8 cellular contexts compared by ENCODE assay signal in genomic region chr5:141821430-141821925, GRCh38. TPM values are rescaled to one million over a fixed set of nuclear protein-coding genes. Genes with fewer than 3 reads are reported as not detected.
DNase-seq lines count a peak whose midpoint lies in the region; ATAC-seq, FAIRE-seq and TF ChIP-seq lines count a peak whose summit lies in the region.

No MANE protein-coding gene starts in this region.

- H3K27ac ChIP-seq in SJSA1 (peak overlapping the region; percentile 37; the same call in 1 of the 2 replicates), skin epidermis (peak overlapping the region in 13 of 21 experiments; percentile 3 to 78 (median 50))

- H3K4me3 ChIP-seq in SJSA1 (no peak overlapping the region), foreskin fibroblast (ENCODE audit: low read depth in 1 of 2, low read length in 2 of 2) (no peak overlapping the region), skin epidermis (no peak overlapping the region)

- H3K9me3 ChIP-seq in SJSA1 (replicated peaks), result no peaks in the 10 kb centered on the region

- DNase-seq in H54 (ENCODE audit: insufficient read length, low spot score), result peak; percentile 52
- DNase-seq in SJSA1 (ENCODE audit: low read depth in 1 of 2, low spot score in 2 of 2), result peak in 1 of 2 experiments; percentile 43
- peak; percentile 46 to 88 for DNase-seq in foreskin fibroblast
- no peak for DNase-seq in GF-D8 (lab: John Stamatoyannopoulos, UW)
- DNase-seq in stimulated activated naive CD4-positive, alpha-beta T cell treated with Interleukin-2 at 50 U/mL for 16 hours (lab: John Stamatoyannopoulos, UW), result no peak
- DNase-seq in DMS153 treated with DMSO at 0.1 percent for 48 hours (lab: John Stamatoyannopoulos, UW; ENCODE audit: unreplicated experiment), result no peak

- peaks cover 4% of the 10 kb centered on the region; the same call in 1 of the 2 replicates for H3K27me3 ChIP-seq in SJSA1 (replicated peaks)

- FAIRE-seq in H54 (lab: Jason Lieb, UNC), result no peak

- TF ChIP-seq CTCF in foreskin fibroblast (IDR thresholded peaks at IDR 0.05; ENCODE audit: low read depth, low read length), result no peak

- no peaks in the 10 kb centered on the region for H3K36me3 ChIP-seq in SJSA1

- no peak for ATAC-seq in GM18520 (IDR thresholded peaks at IDR 0.05; ENCODE audit: unreplicated experiment)

- peaks cover 10% of the 10 kb centered on the region for H3K4me1 ChIP-seq in SJSA1 (replicated peaks)

- no peak for TF ChIP-seq POLR2A in H54 (IDR thresholded peaks at IDR 0.05; ENCODE audit: low read depth, low read length)

RNA-seq across cellular contexts. Expression of gene PCDH1, which starts 56.7 kb away (rescaled TPM):
- total RNA-seq in SJSA1 (2014; rRNA removed; shearing (Covaris generic)), result 0.53 TPM in 1 of 2 replicates, not detected in the other

Comparison
In these comparisons a context has a peak if more than half of its experiments do, and no peak if none do; other contexts are left out.
1. DNase-seq: peak in H54 (single experiment) and foreskin fibroblast (2 of 2); none in GF-D8 (single experiment), stimulated activated naive CD4-positive, alpha-beta T cell treated with Interleukin-2 at 50 U/mL for 16 hours (single experiment) and DMS153 treated with DMSO at 0.1 percent for 48 hours (single experiment).